ENCODE assay signal across 8 cellular contexts in genomic region chr7:55130554-55131198, GRCh38.
DNase-seq lines count a peak whose midpoint lies in the region; ATAC-seq, FAIRE-seq and TF ChIP-seq lines count a peak whose summit lies in the region.

No MANE protein-coding gene starts in this region.

- POLR2A ChIA-PET in PC-3 (lab: Charles Lee; ENCODE audit: unreplicated experiment): interaction anchor here (0.5 kb wide), 1 partner anchor 289 kb away, joined by 3 read pairs; no protein-coding TSS in a partner anchor

- H3K9me2 ChIP-seq in PC-3 (replicated peaks; ENCODE audit: low read length): no peaks in the 10 kb centered on the region

- no peak for TF ChIP-seq CTCF in PC-3 (conservative IDR thresholded peaks at IDR 0.05; ENCODE audit: low read depth, low read length)
- no peak for TF ChIP-seq CTCF in fibroblast of villous mesenchyme (IDR thresholded peaks at IDR 0.05; ENCODE audit: insufficient read depth, low read depth, low read length)
- no peak for TF ChIP-seq CTCF in GM13977 (IDR thresholded peaks at IDR 0.05; ENCODE audit: extremely low read depth, insufficient read depth, missing control alignments)

- no peak for FAIRE-seq in frontal cortex (lab: Jason Lieb, UNC)

- no peaks in the 10 kb centered on the region for H4K20me1 ChIP-seq in PC-3 (ENCODE audit: low read length)

- no peak overlapping the region for H2AFZ ChIP-seq in PC-3 (ENCODE audit: low read length)

- peaks cover 17% of the 10 kb centered on the region for H3F3A ChIP-seq in PC-3 (ENCODE audit: low read length, unreplicated experiment)

- H3K79me2 ChIP-seq in PC-3 (ENCODE audit: low read length): peaks cover 70% of the 10 kb centered on the region

- in situ Hi-C loops in GM13977 (cut with MboI; ENCODE audit: low pct_unique_long_range_greater_than_20kb, low sequenced_read_pairs, unreplicated experiment): no loop called here

- peak overlapping the region; percentile 41 for H3K4me2 ChIP-seq in PC-3 (ENCODE audit: low read length)

- ATAC-seq in GM18519 (IDR thresholded peaks at IDR 0.05; ENCODE audit: low FRiP score, unreplicated experiment): peak; percentile 43
- no peak for ATAC-seq in PC-3
- ATAC-seq in HG02970 (IDR thresholded peaks at IDR 0.05; ENCODE audit: low FRiP score, unreplicated experiment): no peak

- no peaks in the 10 kb centered on the region for H3K27me3 ChIP-seq in PC-3 (ENCODE audit: low read length)

- peaks cover 92% of the 10 kb centered on the region for H3K4me1 ChIP-seq in PC-3 (ENCODE audit: insufficient read depth, low read length)

- intact Hi-C loops in PC-3 (cut with micrococcal nuclease): loop anchor here (5.0 kb wide), 2 partner anchors 343 to 358 kb away; no protein-coding TSS in a partner anchor

- CTCF ChIA-PET in PC-3 (lab: Charles Lee): interaction anchor here (0.8 kb wide), 1 partner anchor 44 kb away, joined by 3 read pairs; no protein-coding TSS in a partner anchor

- BruUV-seq in PC-3 (replicated peaks; lab: Mats Ljungman, UMichigan): no TSS peak

- H3K4me3 ChIP-seq in PC-3 (ENCODE audit: low read length): no peak overlapping the region
- no peak overlapping the region for H3K4me3 ChIP-seq in fibroblast of villous mesenchyme (ENCODE audit: low read depth, low read length)

- H3K9me3 ChIP-seq in PC-3 (ENCODE audit: low read length): no peaks in the 10 kb centered on the region

- peak overlapping the region; percentile 99 for H3K27ac ChIP-seq in PC-3 (ENCODE audit: low read length)

- DNase-seq in PC-3 (no peak), fibroblast of villous mesenchyme (ENCODE audit: low read depth) (peak; percentile 98), renal cortical epithelial cell (ENCODE audit: low read depth) (peak; percentile 85), frontal cortex (ENCODE audit: low spot score in 2 of 2) (no peak), GM13977 (ENCODE audit: low spot score) (no peak)
- no peak for DNase-seq in activated effector memory CD4-positive, alpha-beta T cell treated with anti-CD3 and anti-CD28 coated beads, Interleukin-2, amount 50 U/mL, for 16 hours

- H3K9ac ChIP-seq in PC-3 (ENCODE audit: low read length): peak overlapping the region; percentile 35; the same call in 1 of the 2 replicates

- H3K36me3 ChIP-seq in PC-3 (ENCODE audit: low read depth, low read length): peaks cover 8% of the 10 kb centered on the region

Comparison
In these comparisons a context has a peak if more than half of its experiments do, and no peak if none do; other contexts are left out.
1. DNase-seq: peak in fibroblast of villous mesenchyme (single experiment) and renal cortical epithelial cell (single experiment); none in PC-3 (single experiment), frontal cortex (0 of 2), activated effector memory CD4-positive, alpha-beta T cell treated with anti-CD3 and anti-CD28 coated beads, Interleukin-2, amount 50 U/mL, for 16 hours (single experiment) and GM13977 (single experiment).